ENCODE assay signal across 8 cellular contexts in genomic region chr6:116409756-116410155, GRCh38. TPM values are rescaled to one million over a fixed set of nuclear protein-coding genes. Genes with fewer than 3 reads are reported as not detected.
DNase-seq lines count a peak whose midpoint lies in the region; ATAC-seq and TF ChIP-seq lines count a peak whose summit lies in the region.

No MANE protein-coding gene starts in this region.

- H3K27me3 Mint-ChIP-seq in activated CD4-positive, alpha-beta T cell treated with anti-CD3 and anti-CD28 coated beads for 36 hours: peaks cover 2% of the 10 kb centered on the region
- H3K27me3 Mint-ChIP-seq in activated naive CD4-positive, alpha-beta T cell treated with anti-CD3 and anti-CD28 coated beads, Interleukin-2, amount 10 ng/mL, durations not matched to agents 7 days and 5 days: peaks cover 15% of the 10 kb centered on the region

- TF ChIP-seq POLR2A in Peyer's patch (IDR thresholded peaks at IDR 0.05): no peak

- peaks cover 0 to 24% (median 9%) of the 10 kb centered on the region in 4 donors for H3K4me1 ChIP-seq in Peyer's patch

- ATAC-seq in GM19351 (IDR thresholded peaks at IDR 0.05; ENCODE audit: unreplicated experiment): peak; percentile 63
- peak; percentile 69 for ATAC-seq in HG03039 (IDR thresholded peaks at IDR 0.05; ENCODE audit: unreplicated experiment)
- ATAC-seq in activated CD4-positive, alpha-beta T cell treated with anti-CD3 and anti-CD28 coated beads for 36 hours: no peak

- H3K27ac ChIP-seq in Peyer's patch: peak overlapping the region in 2 of 4 donors; percentile 41 to 75

- DNase-seq in Ammon's horn (ENCODE audit: low spot score) (peak; percentile 52), Peyer's patch (peak in 2 of 3 donors; percentile 55 to 65), NCI-H1436 (lab: John Stamatoyannopoulos, UW) (no peak)
- no peak for DNase-seq in activated CD4-positive, alpha-beta T cell treated with anti-CD3 and anti-CD28 coated beads for 36 hours
- DNase-seq in activated naive CD4-positive, alpha-beta T cell treated with anti-CD3 and anti-CD28 coated beads, Interleukin-2, amount 10 ng/mL, durations not matched to agents 7 days and 5 days: no peak
- DNase-seq in stimulated activated CD4-positive, alpha-beta T cell treated with anti-CD3 and anti-CD28 coated beads, Interleukin-12 subunit alpha, Interleukin-12 subunit beta, amount 100 ng/mL, for 4 hours: no peak

- H3K27me3 ChIP-seq in Peyer's patch: no peaks in the 10 kb centered on the region

- H3K9me3 Mint-ChIP-seq in activated CD4-positive, alpha-beta T cell treated with anti-CD3 and anti-CD28 coated beads for 36 hours (ENCODE audit: low read depth): no peaks in the 10 kb centered on the region
- H3K9me3 Mint-ChIP-seq in activated naive CD4-positive, alpha-beta T cell treated with anti-CD3 and anti-CD28 coated beads, Interleukin-2, amount 10 ng/mL, durations not matched to agents 7 days and 5 days: no peaks in the 10 kb centered on the region

- no peaks in the 10 kb centered on the region for H3K36me3 Mint-ChIP-seq in activated CD4-positive, alpha-beta T cell treated with anti-CD3 and anti-CD28 coated beads for 36 hours (ENCODE audit: low read depth)
- no peaks in the 10 kb centered on the region for H3K36me3 Mint-ChIP-seq in activated naive CD4-positive, alpha-beta T cell treated with anti-CD3 and anti-CD28 coated beads, Interleukin-2, amount 10 ng/mL, durations not matched to agents 7 days and 5 days

- no peak overlapping the region for H3K4me3 ChIP-seq in Peyer's patch

- H3K27ac Mint-ChIP-seq in activated CD4-positive, alpha-beta T cell treated with anti-CD3 and anti-CD28 coated beads for 36 hours: no peak overlapping the region
- no peak overlapping the region for H3K27ac Mint-ChIP-seq in activated naive CD4-positive, alpha-beta T cell treated with anti-CD3 and anti-CD28 coated beads, Interleukin-2, amount 10 ng/mL, durations not matched to agents 7 days and 5 days

- TF ChIP-seq CTCF in Peyer's patch (IDR thresholded peaks at IDR 0.05): no peak

- no peaks in the 10 kb centered on the region for H3K36me3 ChIP-seq in Peyer's patch

- H3K9me3 ChIP-seq in Peyer's patch: no peaks in the 10 kb centered on the region

- H3K4me1 Mint-ChIP-seq in activated CD4-positive, alpha-beta T cell treated with anti-CD3 and anti-CD28 coated beads for 36 hours: peaks cover 2% of the 10 kb centered on the region
- H3K4me1 Mint-ChIP-seq in activated naive CD4-positive, alpha-beta T cell treated with anti-CD3 and anti-CD28 coated beads, Interleukin-2, amount 10 ng/mL, durations not matched to agents 7 days and 5 days: no peaks in the 10 kb centered on the region

- no peak overlapping the region for H3K4me3 Mint-ChIP-seq in activated CD4-positive, alpha-beta T cell treated with anti-CD3 and anti-CD28 coated beads for 36 hours
- H3K4me3 Mint-ChIP-seq in activated naive CD4-positive, alpha-beta T cell treated with anti-CD3 and anti-CD28 coated beads, Interleukin-2, amount 10 ng/mL, durations not matched to agents 7 days and 5 days: no peak overlapping the region

- CTCF ChIA-PET in activated CD4-positive, alpha-beta T cell treated with anti-CD3 and anti-CD28 coated beads for 36 hours (lab: Charles Lee): no interaction called here
- CTCF ChIA-PET in activated naive CD4-positive, alpha-beta T cell treated with anti-CD3 and anti-CD28 coated beads, Interleukin-2, amount 10 ng/mL, durations not matched to agents 7 days and 5 days (lab: Charles Lee): no interaction called here

- intact Hi-C loops in activated CD4-positive, alpha-beta T cell treated with anti-CD3 and anti-CD28 coated beads for 36 hours (cut with DNase I, micrococcal nuclease): no loop called here

- POLR2A ChIA-PET in activated CD4-positive, alpha-beta T cell treated with anti-CD3 and anti-CD28 coated beads for 36 hours (lab: Charles Lee): no interaction called here

RNA-seq across cellular contexts. Expression of gene DSE, which starts 39.0 kb away (rescaled TPM):
- 10 to 100 TPM; 12.6 to 71.8 (median 16.2) TPM for total RNA-seq in Peyer's patch
- total RNA-seq in activated CD4-positive, alpha-beta T cell treated with anti-CD3 and anti-CD28 coated beads for 36 hours: 1 to 10 TPM; 5.6 TPM

RNA-seq across cellular contexts. Expression of gene CALHM6, which starts 51.4 kb away (rescaled TPM):
- 10 to 100 TPM in 1 of 4 donors, 1 to 10 TPM in 1, not detected in 2; 2.0 to 14.0 TPM for total RNA-seq in Peyer's patch
- 10 to 100 TPM in 1 of 2 experiments, 1 to 10 TPM in 1; 7.1 to 10.0 TPM for total RNA-seq in activated CD4-positive, alpha-beta T cell treated with anti-CD3 and anti-CD28 coated beads for 36 hours

Comparison
In these comparisons a context has a peak if more than half of its experiments do, and no peak if none do; other contexts are left out.
1. DNase-seq: peak in Ammon's horn (single experiment) and Peyer's patch (2 of 3); none in activated CD4-positive, alpha-beta T cell treated with anti-CD3 and anti-CD28 coated beads for 36 hours (single experiment), NCI-H1436 (single experiment), activated naive CD4-positive, alpha-beta T cell treated with anti-CD3 and anti-CD28 coated beads, Interleukin-2, amount 10 ng/mL, durations not matched to agents 7 days and 5 days (single experiment) and stimulated activated CD4-positive, alpha-beta T cell treated with anti-CD3 and anti-CD28 coated beads, Interleukin-12 subunit alpha, Interleukin-12 subunit beta, amount 100 ng/mL, for 4 hours (single experiment).